1 cellular context compared by ENCODE assay signal in the genomic region with DNA sequence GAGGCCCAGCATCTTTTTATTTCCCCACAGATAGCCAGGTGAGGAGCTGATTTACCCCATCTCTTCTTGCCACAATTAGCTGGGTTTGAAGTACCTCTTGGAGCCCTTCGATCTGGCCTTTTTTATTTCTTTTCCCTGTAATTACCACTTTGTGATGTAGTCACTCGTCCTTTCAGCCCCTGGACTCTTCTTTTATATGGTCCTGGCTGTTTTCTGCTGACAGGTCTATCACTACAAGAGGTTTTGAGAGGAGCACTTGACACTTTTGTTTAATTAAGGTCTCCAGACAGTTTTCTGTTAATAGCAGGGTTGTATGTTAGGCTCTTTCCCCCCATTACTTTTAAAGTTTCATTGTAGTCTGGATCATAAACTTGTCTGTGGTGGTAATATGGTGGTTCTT.
A peak's percentile ranks its signal among the peaks of the same experiment; 100 is the strongest.
TF ChIP-seq lines count a peak whose summit lies in the region.

No MANE protein-coding gene starts in this region.

TF ChIP-seq in HEK293, 187 proteins besides CTCF, POLR2A, EP300 and RAD21 (continued from another document):
- no peak for TF ChIP-seq ZNF473 (tag by site-specific recombination; IDR thresholded peaks at IDR 0.05)
- no peak for TF ChIP-seq ZNF221 (tag by site-specific recombination; IDR thresholded peaks at IDR 0.05; ENCODE audit: borderline replicate concordance)
- TF ChIP-seq ZBTB44 (tag by site-specific recombination; IDR thresholded peaks at IDR 0.05), result no peak
- TF ChIP-seq FEZF1 (tag by site-specific recombination; IDR thresholded peaks at IDR 0.05), result peak; percentile 39; the same call in 1 of the 2 replicates
- peak; percentile 96 for TF ChIP-seq SP7 (tag by site-specific recombination; IDR thresholded peaks at IDR 0.05)
- TF ChIP-seq ZNF623 (tag by site-specific recombination; IDR thresholded peaks at IDR 0.05), result no peak
- TF ChIP-seq, protein P1, sequence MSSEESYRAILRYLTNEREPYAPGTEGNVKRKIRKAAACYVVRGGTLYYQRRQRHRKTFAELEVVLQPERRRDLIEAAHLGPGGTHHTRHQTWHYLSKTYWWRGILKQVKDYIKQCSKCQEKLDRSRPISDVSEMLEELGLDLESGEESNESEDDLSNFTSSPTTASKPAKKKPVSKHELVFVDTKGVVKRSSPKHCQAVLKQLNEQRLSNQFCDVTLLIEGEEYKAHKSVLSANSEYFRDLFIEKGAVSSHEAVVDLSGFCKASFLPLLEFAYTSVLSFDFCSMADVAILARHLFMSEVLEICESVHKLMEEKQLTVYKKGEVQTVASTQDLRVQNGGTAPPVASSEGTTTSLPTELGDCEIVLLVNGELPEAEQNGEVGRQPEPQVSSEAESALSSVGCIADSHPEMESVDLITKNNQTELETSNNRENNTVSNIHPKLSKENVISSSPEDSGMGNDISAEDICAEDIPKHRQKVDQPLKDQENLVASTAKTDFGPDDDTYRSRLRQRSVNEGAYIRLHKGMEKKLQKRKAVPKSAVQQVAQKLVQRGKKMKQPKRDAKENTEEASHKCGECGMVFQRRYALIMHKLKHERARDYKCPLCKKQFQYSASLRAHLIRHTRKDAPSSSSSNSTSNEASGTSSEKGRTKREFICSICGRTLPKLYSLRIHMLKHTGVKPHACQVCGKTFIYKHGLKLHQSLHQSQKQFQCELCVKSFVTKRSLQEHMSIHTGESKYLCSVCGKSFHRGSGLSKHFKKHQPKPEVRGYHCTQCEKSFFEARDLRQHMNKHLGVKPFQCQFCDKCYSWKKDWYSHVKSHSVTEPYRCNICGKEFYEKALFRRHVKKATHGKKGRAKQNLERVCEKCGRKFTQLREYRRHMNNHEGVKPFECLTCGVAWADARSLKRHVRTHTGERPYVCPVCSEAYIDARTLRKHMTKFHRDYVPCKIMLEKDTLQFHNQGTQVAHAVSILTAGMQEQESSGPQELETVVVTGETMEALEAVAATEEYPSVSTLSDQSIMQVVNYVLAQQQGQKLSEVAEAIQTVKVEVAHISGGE (tag by site-specific recombination; conservative IDR thresholded peaks at IDR 0.05; ENCODE audit: low read depth), result no peak
- no peak for TF ChIP-seq PBX3 (CRISPR knock-in tag; IDR thresholded peaks at IDR 0.05)
- TF ChIP-seq, protein P2, sequence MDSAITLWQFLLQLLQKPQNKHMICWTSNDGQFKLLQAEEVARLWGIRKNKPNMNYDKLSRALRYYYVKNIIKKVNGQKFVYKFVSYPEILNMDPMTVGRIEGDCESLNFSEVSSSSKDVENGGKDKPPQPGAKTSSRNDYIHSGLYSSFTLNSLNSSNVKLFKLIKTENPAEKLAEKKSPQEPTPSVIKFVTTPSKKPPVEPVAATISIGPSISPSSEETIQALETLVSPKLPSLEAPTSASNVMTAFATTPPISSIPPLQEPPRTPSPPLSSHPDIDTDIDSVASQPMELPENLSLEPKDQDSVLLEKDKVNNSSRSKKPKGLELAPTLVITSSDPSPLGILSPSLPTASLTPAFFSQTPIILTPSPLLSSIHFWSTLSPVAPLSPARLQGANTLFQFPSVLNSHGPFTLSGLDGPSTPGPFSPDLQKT (IDR thresholded peaks at IDR 0.05; ENCODE audit: borderline replicate concordance, low read depth, low read length), result no peak
- no peak for TF ChIP-seq ZNF48 (tag by site-specific recombination; IDR thresholded peaks at IDR 0.05)
- no peak for TF ChIP-seq ZNF10 (tag by site-specific recombination; IDR thresholded peaks at IDR 0.05)
- TF ChIP-seq ZNF19 (tag by site-specific recombination; IDR thresholded peaks at IDR 0.05; ENCODE audit: low read depth), result no peak
- no peak for TF ChIP-seq ZNF610 (tag by site-specific recombination; IDR thresholded peaks at IDR 0.05; ENCODE audit: borderline replicate concordance)
- TF ChIP-seq RBAK (tag by site-specific recombination; IDR thresholded peaks at IDR 0.05), result no peak
- TF ChIP-seq, protein P3, sequence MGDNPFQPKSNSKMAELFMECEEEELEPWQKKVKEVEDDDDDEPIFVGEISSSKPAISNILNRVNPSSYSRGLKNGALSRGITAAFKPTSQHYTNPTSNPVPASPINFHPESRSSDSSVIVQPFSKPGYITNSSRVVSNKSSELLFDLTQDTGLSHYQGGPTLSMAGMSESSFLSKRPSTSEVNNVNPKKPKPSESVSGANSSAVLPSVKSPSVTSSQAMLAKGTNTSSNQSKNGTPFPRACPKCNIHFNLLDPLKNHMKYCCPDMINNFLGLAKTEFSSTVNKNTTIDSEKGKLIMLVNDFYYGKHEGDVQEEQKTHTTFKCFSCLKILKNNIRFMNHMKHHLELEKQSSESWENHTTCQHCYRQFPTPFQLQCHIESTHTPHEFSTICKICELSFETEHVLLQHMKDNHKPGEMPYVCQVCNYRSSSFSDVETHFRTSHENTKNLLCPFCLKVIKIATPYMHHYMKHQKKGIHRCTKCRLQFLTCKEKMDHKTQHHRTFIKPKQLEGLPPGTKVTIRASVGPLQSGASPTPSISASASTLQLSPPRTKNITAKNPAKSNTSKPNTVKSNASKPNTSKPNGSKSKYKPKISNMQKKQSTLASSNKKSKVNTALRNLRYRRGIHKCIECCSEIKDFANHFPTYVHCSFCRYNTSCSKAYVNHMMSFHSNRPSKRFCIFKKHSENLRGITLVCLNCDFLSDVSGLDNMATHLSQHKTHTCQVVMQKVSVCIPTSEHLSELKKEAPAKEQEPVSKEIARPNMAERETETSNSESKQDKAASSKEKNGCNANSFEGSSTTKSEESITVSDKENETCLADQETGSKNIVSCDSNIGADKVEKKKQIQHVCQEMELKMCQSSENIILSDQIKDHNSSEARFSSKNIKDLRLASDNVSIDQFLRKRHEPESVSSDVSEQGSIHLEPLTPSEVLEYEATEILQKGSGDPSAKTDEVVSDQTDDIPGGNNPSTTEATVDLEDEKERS (tag by site-specific recombination; IDR thresholded peaks at IDR 0.05), result no peak
